In the genomic region with DNA sequence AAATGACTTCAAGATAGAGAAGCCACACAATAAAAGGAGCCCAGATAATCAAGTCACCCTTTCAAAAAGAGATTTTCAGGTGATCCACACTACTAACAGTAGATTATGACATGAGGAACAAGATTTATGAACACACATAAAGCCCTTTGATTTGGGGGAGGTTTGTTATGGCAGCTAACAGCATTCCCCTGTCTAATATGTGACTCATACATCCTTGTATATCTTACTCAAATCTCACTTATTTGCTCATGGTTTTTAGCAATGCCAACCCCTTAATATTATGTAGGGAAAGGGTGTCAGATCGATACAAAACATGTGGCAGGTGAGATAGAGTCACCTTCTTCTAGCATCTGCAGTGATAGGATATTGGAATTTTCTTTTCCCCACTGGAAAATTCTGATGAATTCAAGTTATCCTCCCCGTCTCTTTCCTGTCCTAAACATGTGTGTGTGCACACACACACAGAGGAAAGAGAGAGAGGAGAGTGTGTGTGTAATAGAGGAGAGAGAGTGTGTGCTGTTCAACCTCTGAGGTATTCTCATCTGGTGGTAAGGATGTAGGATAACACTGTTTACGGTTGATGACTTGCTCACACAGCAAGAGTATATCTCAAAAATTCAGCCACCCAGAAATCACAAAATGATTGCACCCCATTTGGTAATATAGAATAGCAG, we compare ENCODE assay signal across 9 cellular contexts.
DNase-seq lines count a peak whose midpoint lies in the region; ATAC-seq, FAIRE-seq and TF ChIP-seq lines count a peak whose summit lies in the region.
"Had no signal": no experiment of that assay in that cellular context is flagged by ENCODE, and none has a peak within 500 bp of the region (broad histone marks: within the 10 kb centered on the region; RNA-seq: fewer than 3 reads in every experiment).

No MANE protein-coding gene starts in this region.

- H3K4me3 ChIP-seq in A549: 0 out of 3 replicates have a peak overlapping the region, but pooled peaks have one; percentile 17
- no peak overlapping the region for H3K4me3 ChIP-seq in neural progenitor cell
- H3K4me3 ChIP-seq in tibial nerve: no peak overlapping the region

- H3K36me3 ChIP-seq in neural progenitor cell (no peaks in the 10 kb centered on the region), tibial nerve (no peaks in the 10 kb centered on the region)

- no peaks in the 10 kb centered on the region for H3K27me3 Mint-ChIP-seq in effector memory CD8-positive, alpha-beta T cell
- peaks cover 2% of the 10 kb centered on the region for H3K27me3 Mint-ChIP-seq in neural progenitor cell (ENCODE audit: insufficient read depth, low read depth)

- peak; percentile 90 to 98 for ATAC-seq in A549
- ATAC-seq in GM21381 (IDR thresholded peaks at IDR 0.05; ENCODE audit: unreplicated experiment): peak; percentile 46
- peak; percentile 63 for ATAC-seq in HG03442 (IDR thresholded peaks at IDR 0.05; ENCODE audit: unreplicated experiment)
- peak; percentile 47 for ATAC-seq in effector memory CD8-positive, alpha-beta T cell (replicated peaks)

- H3K36me3 Mint-ChIP-seq in effector memory CD8-positive, alpha-beta T cell (ENCODE audit: insufficient read depth): no peaks in the 10 kb centered on the region
- H3K36me3 Mint-ChIP-seq in neural progenitor cell: no peaks in the 10 kb centered on the region

- H3K27me3 ChIP-seq in neural progenitor cell (no peaks in the 10 kb centered on the region), tibial nerve (no peaks in the 10 kb centered on the region)

- H3K4me2 ChIP-seq in A549 (peak overlapping the region; percentile 89), neural progenitor cell (no peak overlapping the region)

- H3K9me3 Mint-ChIP-seq in effector memory CD8-positive, alpha-beta T cell: peaks cover 0 to 6% of the 10 kb centered on the region in 2 donors
- peaks cover 7% of the 10 kb centered on the region for H3K9me3 Mint-ChIP-seq in neural progenitor cell

- CTCF ChIA-PET in A549 (lab: Yijun Ruan, JAX): no interaction called here

- no peak overlapping the region for H3K27ac Mint-ChIP-seq in effector memory CD8-positive, alpha-beta T cell
- H3K27ac Mint-ChIP-seq in neural progenitor cell: no peak overlapping the region

- no peak overlapping the region for H3K9ac ChIP-seq in neural progenitor cell

- FAIRE-seq in A549 (lab: Jason Lieb, UNC): peak; percentile 61

- TF ChIP-seq EP300 in A549 (IDR thresholded peaks at IDR 0.05) (0 out of 5 replicates have a peak, but pooled peaks of 1 of the 2 experiments have one; percentile 14), tibial nerve (IDR thresholded peaks at IDR 0.05) (no peak)

- no peaks in the 10 kb centered on the region for H3F3A ChIP-seq in neural progenitor cell (ENCODE audit: low read depth)

- H4K20me1 ChIP-seq in neural progenitor cell (ENCODE audit: low read depth): no peaks in the 10 kb centered on the region

- no peak for TF ChIP-seq POLR2A in A549 (IDR thresholded peaks at IDR 0.05; ENCODE audit: low read length)
- no peak for TF ChIP-seq POLR2A in tibial nerve (IDR thresholded peaks at IDR 0.05)

- 3% methylated on average over 3 of the region's 3 CpGs for WGBS in A549 (ENCODE audit: missing lambda C conversion rate)
- 74 to 81% methylated on average over 3 of the region's 3 CpGs for WGBS in tibial nerve, 2 donors

- H3K27ac ChIP-seq in A549 (peak overlapping the region; percentile 74 to 92), neural progenitor cell (no peak overlapping the region), tibial nerve (no peak overlapping the region)
- H3K27ac ChIP-seq: VCaP had no signal

- no peak overlapping the region for H3K4me3 Mint-ChIP-seq in effector memory CD8-positive, alpha-beta T cell
- no peak overlapping the region for H3K4me3 Mint-ChIP-seq in neural progenitor cell

- peaks cover 4 to 7% of the 10 kb centered on the region in 2 donors for H3K4me1 Mint-ChIP-seq in effector memory CD8-positive, alpha-beta T cell (ENCODE audit: low read depth in 2 of 2)
- peaks cover 6% of the 10 kb centered on the region for H3K4me1 Mint-ChIP-seq in neural progenitor cell

- H3K79me2 ChIP-seq in neural progenitor cell (ENCODE audit: low read depth): no peaks in the 10 kb centered on the region

- H3K9me3 ChIP-seq in A549 (no peaks in the 10 kb centered on the region), neural progenitor cell (ENCODE audit: low read depth) (no peaks in the 10 kb centered on the region), tibial nerve (no peaks in the 10 kb centered on the region)

- H3K4me1 ChIP-seq in A549 (peaks cover 28% of the 10 kb centered on the region), neural progenitor cell (no peaks in the 10 kb centered on the region), tibial nerve (no peaks in the 10 kb centered on the region)

- POLR2A ChIA-PET in A549 (lab: Yijun Ruan, JAX): no interaction called here

- no peak for TF ChIP-seq CTCF in A549 (IDR thresholded peaks at IDR 0.05)
- no peak for TF ChIP-seq CTCF in neural progenitor cell (IDR thresholded peaks at IDR 0.05)
- no peak for TF ChIP-seq CTCF in tibial nerve (IDR thresholded peaks at IDR 0.05)

- TF ChIP-seq RAD21 in A549 (conservative IDR thresholded peaks at IDR 0.05 in 1 of 2, IDR thresholded peaks at IDR 0.05 in 1 of 2): no peak

- DNase-seq in A549 (ENCODE audit: low read depth in 1 of 2, low spot score in 1 of 2) (peak; percentile 4 to 49), NOMO-1 treated with DMSO at 0.1 percent for 48 hours (lab: John Stamatoyannopoulos, UW; ENCODE audit: unreplicated experiment) (no peak), neural progenitor cell (ENCODE audit: low spot score) (no peak), inferior parietal cortex (ENCODE audit: extremely low spot score) (no peak), tibial nerve (ENCODE audit: low spot score in 2 of 2) (no peak)
- DNase-seq in effector memory CD8-positive, alpha-beta T cell: no peak

- H2AFZ ChIP-seq in neural progenitor cell (replicated peaks): no peak overlapping the region

TF ChIP-seq in A549, 52 proteins besides CTCF, POLR2A, EP300 and RAD21:
- TF ChIP-seq CEBPB (IDR thresholded peaks at IDR 0.05): peak in 1 of 2 experiments; percentile 29; a peak in 1 of 4 replicates
- TF ChIP-seq FOSL2 (IDR thresholded peaks at IDR 0.05): no peak; the same call in 1 of the 2 replicates
- peak; percentile 60 for TF ChIP-seq FOSL2 (CRISPR knock-in tag; IDR thresholded peaks at IDR 0.05)
- TF ChIP-seq HDAC2 (IDR thresholded peaks at IDR 0.05): no peak
- TF ChIP-seq, protein P1, sequence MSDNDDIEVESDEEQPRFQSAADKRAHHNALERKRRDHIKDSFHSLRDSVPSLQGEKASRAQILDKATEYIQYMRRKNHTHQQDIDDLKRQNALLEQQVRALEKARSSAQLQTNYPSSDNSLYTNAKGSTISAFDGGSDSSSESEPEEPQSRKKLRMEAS (IDR thresholded peaks at IDR 0.05): peak; percentile 22
- TF ChIP-seq GATA3 (IDR thresholded peaks at IDR 0.05; ENCODE audit: borderline replicate concordance): peak; percentile 76
- peak; percentile 28; the same call in 1 of the 2 replicates for TF ChIP-seq JUNB (IDR thresholded peaks at IDR 0.05)
- no peak for TF ChIP-seq TP53 (CRISPR knock-in tag; IDR thresholded peaks at IDR 0.05)
- TF ChIP-seq JUN (IDR thresholded peaks at IDR 0.05): peak in 1 of 2 experiments; percentile 35; a peak in 1 of 5 replicates

Comparison
In these comparisons a context has a peak if more than half of its experiments do, and no peak if none do; other contexts are left out.
1. DNase-seq: peak in A549 (2 of 2); none in effector memory CD8-positive, alpha-beta T cell (0 of 3), NOMO-1 treated with DMSO at 0.1 percent for 48 hours (single experiment), neural progenitor cell (single experiment), inferior parietal cortex (single experiment) and tibial nerve (0 of 2).
2. H3K27ac ChIP-seq: peak in A549 (2 of 2); none in neural progenitor cell (single experiment) and tibial nerve (0 of 4).
3. Peak in every context shown above with its lines, with median percentiles within 50 percentile points of each other: ATAC-seq.